10 cellular contexts compared by ENCODE assay signal in the genomic region with DNA sequence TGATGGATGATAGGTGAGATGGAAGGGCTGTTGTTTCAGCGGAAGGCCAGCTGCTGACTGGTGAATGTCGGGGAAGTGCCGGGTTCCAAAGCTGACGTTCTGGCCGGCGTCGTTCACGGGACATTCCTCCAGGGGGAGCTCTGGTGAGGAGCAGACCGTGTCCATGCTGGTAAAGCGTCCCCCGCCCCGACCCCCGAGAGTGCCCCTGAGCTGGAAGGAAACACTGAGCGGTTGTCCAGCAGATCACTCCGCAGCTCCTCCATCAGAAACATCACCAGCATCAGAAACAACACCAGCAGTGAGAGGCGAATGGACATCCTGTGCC. TPM values are rescaled to one million over a fixed set of nuclear protein-coding genes. Genes with fewer than 3 reads are reported as not detected.
DNase-seq lines count a peak whose midpoint lies in the region; ATAC-seq and TF ChIP-seq lines count a peak whose summit lies in the region.
"Had no signal": no experiment of that assay in that cellular context is flagged by ENCODE, and none has a peak within 500 bp of the region (broad histone marks: within the 10 kb centered on the region; RNA-seq: fewer than 3 reads in every experiment).

No MANE protein-coding gene starts in this region.

- H3K27ac Mint-ChIP-seq in GM23338 (no peak overlapping the region), nephron progenitor cell (peak overlapping the region; percentile 9)

- H3K4me2 ChIP-seq in GM23338: no peak overlapping the region

- H3K9me3 Mint-ChIP-seq in GM23338: peaks cover 6% of the 10 kb centered on the region; the same call in 2 of the 3 replicates
- H3K9me3 Mint-ChIP-seq in nephron progenitor cell: peaks cover 6% of the 10 kb centered on the region

- H3K4me1 ChIP-seq in GM23338 (ENCODE audit: insufficient read depth) (peaks cover 15% of the 10 kb centered on the region), mucosa of descending colon (ENCODE audit: low read depth) (no peaks in the 10 kb centered on the region)
- H3K4me1 ChIP-seq: A549 had no signal

- 0 out of 2 replicates have a peak, but pooled peaks cover 2% of the 10 kb centered on the region for H3F3A ChIP-seq in GM23338 (replicated peaks; ENCODE audit: low read depth)

- no peak overlapping the region for H3K4me3 ChIP-seq in GM23338
- H3K4me3 ChIP-seq in cardiac fibroblast (replicated peaks in 1 of 2; ENCODE audit: low read depth in 2 of 2, low read length in 2 of 2): no peak overlapping the region
- no peak overlapping the region for H3K4me3 ChIP-seq in mucosa of descending colon
- H3K4me3 ChIP-seq: A549 had no signal

- no peaks in the 10 kb centered on the region for H4K20me1 ChIP-seq in GM23338 (replicated peaks; ENCODE audit: insufficient read depth)

- ATAC-seq in GM23338 (peak; percentile 69), GM19463 (IDR thresholded peaks at IDR 0.05; ENCODE audit: unreplicated experiment) (no peak), mucosa of descending colon (no peak)

- no peak overlapping the region for H2AFZ ChIP-seq in GM23338

- H3K36me3 ChIP-seq in GM23338 (ENCODE audit: insufficient read depth) (no peaks in the 10 kb centered on the region), mucosa of descending colon (ENCODE audit: low read depth) (no peaks in the 10 kb centered on the region)
- H3K36me3 ChIP-seq: neutrophil had no signal

- H3K79me2 ChIP-seq in GM23338 (replicated peaks; ENCODE audit: insufficient read depth): no peaks in the 10 kb centered on the region

- H3K4me3 Mint-ChIP-seq in GM23338 (no peak overlapping the region), nephron progenitor cell (peak overlapping the region; percentile 8)

- H3K27me3 ChIP-seq in GM23338 (ENCODE audit: insufficient read depth): no peaks in the 10 kb centered on the region

- TF ChIP-seq CTCF in GM23338 (conservative IDR thresholded peaks at IDR 0.05; ENCODE audit: low read depth in 2 of 2): peak; percentile 56 to 80
- peak; percentile 30 for TF ChIP-seq CTCF in cardiac fibroblast (IDR thresholded peaks at IDR 0.05; ENCODE audit: low read depth, low read length)
- peak; percentile 56 for TF ChIP-seq CTCF in nephron progenitor cell (IDR thresholded peaks at IDR 0.05)
- no peak for TF ChIP-seq CTCF in mucosa of descending colon (IDR thresholded peaks at IDR 0.05)

- H3K4me1 Mint-ChIP-seq in GM23338: peaks cover 39% of the 10 kb centered on the region
- peaks cover 49% of the 10 kb centered on the region for H3K4me1 Mint-ChIP-seq in nephron progenitor cell

- H3K27me3 Mint-ChIP-seq in GM23338 (ENCODE audit: insufficient read depth, low read depth, poor library complexity) (peaks cover 19% of the 10 kb centered on the region), nephron progenitor cell (ENCODE audit: low read depth, poor library complexity) (peaks cover 72% of the 10 kb centered on the region)

- H3K27ac ChIP-seq in GM23338 (ENCODE audit: low read depth): no peak overlapping the region
- H3K27ac ChIP-seq: neutrophil had no signal

- no peaks in the 10 kb centered on the region for H3K9me3 ChIP-seq in mucosa of descending colon
- H3K9me3 ChIP-seq: neutrophil had no signal

- H3K36me3 Mint-ChIP-seq in GM23338 (ENCODE audit: low read depth) (no peaks in the 10 kb centered on the region), nephron progenitor cell (ENCODE audit: low read depth) (no peaks in the 10 kb centered on the region)

- no peaks in the 10 kb centered on the region for H3K9me2 ChIP-seq in GM23338 (ENCODE audit: insufficient read depth)

- DNase-seq in NCI-H82 (lab: John Stamatoyannopoulos, UW) (peak; percentile 15), NCI-H82 treated with DMSO at 0.1 percent for 48 hours (lab: John Stamatoyannopoulos, UW; ENCODE audit: unreplicated experiment) (no peak), GM23338 (ENCODE audit: low spot score) (peak; percentile 83), cardiac fibroblast (ENCODE audit: low read depth in 2 of 2) (peak in 1 of 2 donors; percentile 5), nephron progenitor cell (peak; percentile 73), mucosa of descending colon (no peak)
- no peak for DNase-seq in activated CD4-positive, CD25-positive, alpha-beta regulatory T cell treated with anti-CD3 and anti-CD28 coated beads, Interleukin-2, amount 50 U/mL, for 72 hours

- intact Hi-C loops in mucosa of descending colon (cut with DNase I, micrococcal nuclease): no loop called here

TF ChIP-seq in GM23338, 12 proteins besides CTCF, POLR2A, EP300 and RAD21:
- TF ChIP-seq, protein P1, sequence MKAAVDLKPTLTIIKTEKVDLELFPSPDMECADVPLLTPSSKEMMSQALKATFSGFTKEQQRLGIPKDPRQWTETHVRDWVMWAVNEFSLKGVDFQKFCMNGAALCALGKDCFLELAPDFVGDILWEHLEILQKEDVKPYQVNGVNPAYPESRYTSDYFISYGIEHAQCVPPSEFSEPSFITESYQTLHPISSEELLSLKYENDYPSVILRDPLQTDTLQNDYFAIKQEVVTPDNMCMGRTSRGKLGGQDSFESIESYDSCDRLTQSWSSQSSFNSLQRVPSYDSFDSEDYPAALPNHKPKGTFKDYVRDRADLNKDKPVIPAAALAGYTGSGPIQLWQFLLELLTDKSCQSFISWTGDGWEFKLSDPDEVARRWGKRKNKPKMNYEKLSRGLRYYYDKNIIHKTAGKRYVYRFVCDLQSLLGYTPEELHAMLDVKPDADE (IDR thresholded peaks at IDR 0.05): no peak
- no peak for TF ChIP-seq EZH2 (IDR thresholded peaks at IDR 0.05; ENCODE audit: low read depth, unreplicated experiment)
- TF ChIP-seq, protein P2, sequence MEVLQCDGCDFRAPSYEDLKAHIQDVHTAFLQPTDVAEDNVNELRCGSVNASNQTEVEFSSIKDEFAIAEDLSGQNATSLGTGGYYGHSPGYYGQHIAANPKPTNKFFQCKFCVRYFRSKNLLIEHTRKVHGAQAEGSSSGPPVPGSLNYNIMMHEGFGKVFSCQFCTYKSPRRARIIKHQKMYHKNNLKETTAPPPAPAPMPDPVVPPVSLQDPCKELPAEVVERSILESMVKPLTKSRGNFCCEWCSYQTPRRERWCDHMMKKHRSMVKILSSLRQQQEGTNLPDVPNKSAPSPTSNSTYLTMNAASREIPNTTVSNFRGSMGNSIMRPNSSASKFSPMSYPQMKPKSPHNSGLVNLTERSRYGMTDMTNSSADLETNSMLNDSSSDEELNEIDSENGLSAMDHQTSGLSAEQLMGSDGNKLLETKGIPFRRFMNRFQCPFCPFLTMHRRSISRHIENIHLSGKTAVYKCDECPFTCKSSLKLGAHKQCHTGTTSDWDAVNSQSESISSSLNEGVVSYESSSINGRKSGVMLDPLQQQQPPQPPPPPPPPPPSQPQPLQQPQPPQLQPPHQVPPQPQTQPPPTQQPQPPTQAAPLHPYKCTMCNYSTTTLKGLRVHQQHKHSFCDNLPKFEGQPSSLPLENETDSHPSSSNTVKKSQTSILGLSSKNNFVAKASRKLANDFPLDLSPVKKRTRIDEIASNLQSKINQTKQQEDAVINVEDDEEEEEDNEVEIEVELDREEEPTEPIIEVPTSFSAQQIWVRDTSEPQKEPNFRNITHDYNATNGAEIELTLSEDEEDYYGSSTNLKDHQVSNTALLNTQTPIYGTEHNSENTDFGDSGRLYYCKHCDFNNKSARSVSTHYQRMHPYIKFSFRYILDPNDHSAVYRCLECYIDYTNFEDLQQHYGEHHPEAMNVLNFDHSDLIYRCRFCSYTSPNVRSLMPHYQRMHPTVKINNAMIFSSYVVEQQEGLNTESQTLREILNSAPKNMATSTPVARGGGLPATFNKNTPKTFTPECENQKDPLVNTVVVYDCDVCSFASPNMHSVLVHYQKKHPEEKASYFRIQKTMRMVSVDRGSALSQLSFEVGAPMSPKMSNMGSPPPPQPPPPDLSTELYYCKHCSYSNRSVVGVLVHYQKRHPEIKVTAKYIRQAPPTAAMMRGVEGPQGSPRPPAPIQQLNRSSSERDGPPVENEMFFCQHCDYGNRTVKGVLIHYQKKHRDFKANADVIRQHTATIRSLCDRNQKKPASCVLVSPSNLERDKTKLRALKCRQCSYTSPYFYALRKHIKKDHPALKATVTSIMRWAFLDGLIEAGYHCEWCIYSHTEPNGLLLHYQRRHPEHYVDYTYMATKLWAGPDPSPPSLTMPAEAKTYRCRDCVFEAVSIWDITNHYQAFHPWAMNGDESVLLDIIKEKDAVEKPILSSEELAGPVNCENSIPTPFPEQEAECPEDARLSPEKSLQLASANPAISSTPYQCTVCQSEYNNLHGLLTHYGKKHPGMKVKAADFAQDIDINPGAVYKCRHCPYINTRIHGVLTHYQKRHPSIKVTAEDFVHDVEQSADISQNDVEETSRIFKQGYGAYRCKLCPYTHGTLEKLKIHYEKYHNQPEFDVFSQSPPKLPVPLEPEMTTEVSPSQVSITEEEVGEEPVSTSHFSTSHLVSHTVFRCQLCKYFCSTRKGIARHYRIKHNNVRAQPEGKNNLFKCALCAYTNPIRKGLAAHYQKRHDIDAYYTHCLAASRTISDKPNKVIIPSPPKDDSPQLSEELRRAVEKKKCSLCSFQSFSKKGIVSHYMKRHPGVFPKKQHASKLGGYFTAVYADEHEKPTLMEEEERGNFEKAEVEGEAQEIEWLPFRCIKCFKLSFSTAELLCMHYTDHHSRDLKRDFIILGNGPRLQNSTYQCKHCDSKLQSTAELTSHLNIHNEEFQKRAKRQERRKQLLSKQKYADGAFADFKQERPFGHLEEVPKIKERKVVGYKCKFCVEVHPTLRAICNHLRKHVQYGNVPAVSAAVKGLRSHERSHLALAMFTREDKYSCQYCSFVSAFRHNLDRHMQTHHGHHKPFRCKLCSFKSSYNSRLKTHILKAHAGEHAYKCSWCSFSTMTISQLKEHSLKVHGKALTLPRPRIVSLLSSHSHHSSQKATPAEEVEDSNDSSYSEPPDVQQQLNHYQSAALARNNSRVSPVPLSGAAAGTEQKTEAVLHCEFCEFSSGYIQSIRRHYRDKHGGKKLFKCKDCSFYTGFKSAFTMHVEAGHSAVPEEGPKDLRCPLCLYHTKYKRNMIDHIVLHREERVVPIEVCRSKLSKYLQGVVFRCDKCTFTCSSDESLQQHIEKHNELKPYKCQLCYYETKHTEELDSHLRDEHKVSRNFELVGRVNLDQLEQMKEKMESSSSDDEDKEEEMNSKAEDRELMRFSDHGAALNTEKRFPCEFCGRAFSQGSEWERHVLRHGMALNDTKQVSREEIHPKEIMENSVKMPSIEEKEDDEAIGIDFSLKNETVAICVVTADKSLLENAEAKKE (CRISPR knock-in tag; IDR thresholded peaks at IDR 0.05): no peak
- no peak for TF ChIP-seq NANOG (IDR thresholded peaks at IDR 0.05; ENCODE audit: borderline replicate concordance)
- TF ChIP-seq POLR2AphosphoS5 (IDR thresholded peaks at IDR 0.05; ENCODE audit: low read depth): no peak
- no peak for TF ChIP-seq JUNB (IDR thresholded peaks at IDR 0.05; ENCODE audit: unreplicated experiment)
- TF ChIP-seq CREB1 (CRISPR knock-in tag; IDR thresholded peaks at IDR 0.05; ENCODE audit: low read depth): no peak
- TF ChIP-seq EZH2phosphoT487 (IDR thresholded peaks at IDR 0.05; ENCODE audit: unreplicated experiment): no peak
- no peak for TF ChIP-seq STAT1 (IDR thresholded peaks at IDR 0.05; ENCODE audit: unreplicated experiment)

RNA-seq across cellular contexts. Expression of a gene that starts 18.6 kb away (rescaled TPM):
- total RNA-seq in GM23338 (2014; rRNA removed; shearing (Covaris generic)): 16.3 and 16.6 TPM in 2 replicates
- polyA plus RNA-seq in GM23338 (2016; fragmentation: Nextera tagmentation; extraction: Ambion mirVana): 3.0 and 4.1 TPM in 2 replicates
- total RNA-seq in mucosa of descending colon: 1 to 10 TPM in 2 of 3 donors, under 1 TPM in 1; 0.69 to 2.3 (median 1.4) TPM

Comparison
In these comparisons a context has a peak if more than half of its experiments do, and no peak if none do; other contexts are left out.
1. DNase-seq: peak in NCI-H82 (single experiment), GM23338 (single experiment) and nephron progenitor cell (single experiment); none in NCI-H82 treated with DMSO at 0.1 percent for 48 hours (single experiment), mucosa of descending colon (0 of 3) and activated CD4-positive, CD25-positive, alpha-beta regulatory T cell treated with anti-CD3 and anti-CD28 coated beads, Interleukin-2, amount 50 U/mL, for 72 hours (single experiment).